Comparison of ENCODE assay signal across 1 cellular context in the genomic region with DNA sequence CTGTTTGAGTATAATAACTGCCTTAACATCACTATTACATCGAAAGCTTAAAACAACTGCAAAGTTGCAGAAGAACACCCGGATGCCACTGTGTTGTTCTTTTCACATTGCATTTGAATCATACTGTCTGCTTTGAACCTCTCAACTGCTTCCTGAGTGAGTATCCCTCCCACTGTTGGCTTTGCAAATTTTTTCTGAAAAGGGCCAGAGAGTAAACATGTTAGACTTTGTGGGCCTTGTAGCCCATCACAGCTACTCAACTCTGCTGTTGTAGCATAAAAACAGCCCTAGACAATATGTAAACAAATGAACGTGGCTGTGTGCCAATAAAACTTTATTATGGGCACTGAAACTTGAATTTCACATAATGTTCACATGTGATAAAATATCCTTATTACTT.
TF ChIP-seq lines count a peak whose summit lies in the region.

No MANE protein-coding gene starts in this region.

TF ChIP-seq in HepG2, 621 proteins besides CTCF, POLR2A, EP300 and RAD21 (continued from another document):
- TF ChIP-seq, protein P1, sequence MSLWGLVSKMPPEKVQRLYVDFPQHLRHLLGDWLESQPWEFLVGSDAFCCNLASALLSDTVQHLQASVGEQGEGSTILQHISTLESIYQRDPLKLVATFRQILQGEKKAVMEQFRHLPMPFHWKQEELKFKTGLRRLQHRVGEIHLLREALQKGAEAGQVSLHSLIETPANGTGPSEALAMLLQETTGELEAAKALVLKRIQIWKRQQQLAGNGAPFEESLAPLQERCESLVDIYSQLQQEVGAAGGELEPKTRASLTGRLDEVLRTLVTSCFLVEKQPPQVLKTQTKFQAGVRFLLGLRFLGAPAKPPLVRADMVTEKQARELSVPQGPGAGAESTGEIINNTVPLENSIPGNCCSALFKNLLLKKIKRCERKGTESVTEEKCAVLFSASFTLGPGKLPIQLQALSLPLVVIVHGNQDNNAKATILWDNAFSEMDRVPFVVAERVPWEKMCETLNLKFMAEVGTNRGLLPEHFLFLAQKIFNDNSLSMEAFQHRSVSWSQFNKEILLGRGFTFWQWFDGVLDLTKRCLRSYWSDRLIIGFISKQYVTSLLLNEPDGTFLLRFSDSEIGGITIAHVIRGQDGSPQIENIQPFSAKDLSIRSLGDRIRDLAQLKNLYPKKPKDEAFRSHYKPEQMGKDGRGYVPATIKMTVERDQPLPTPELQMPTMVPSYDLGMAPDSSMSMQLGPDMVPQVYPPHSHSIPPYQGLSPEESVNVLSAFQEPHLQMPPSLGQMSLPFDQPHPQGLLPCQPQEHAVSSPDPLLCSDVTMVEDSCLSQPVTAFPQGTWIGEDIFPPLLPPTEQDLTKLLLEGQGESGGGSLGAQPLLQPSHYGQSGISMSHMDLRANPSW (CRISPR knock-in tag; IDR thresholded peaks at IDR 0.05; ENCODE audit: borderline replicate concordance): no peak
- TF ChIP-seq ZNF326 (CRISPR knock-in tag; IDR thresholded peaks at IDR 0.05; ENCODE audit: borderline replicate concordance) (no peak), ZNF292 (CRISPR knock-in tag; IDR thresholded peaks at IDR 0.05; ENCODE audit: borderline replicate concordance, low read depth) (peak; percentile 38; the same call in 1 of the 2 replicates), ZNF616 (CRISPR knock-in tag; IDR thresholded peaks at IDR 0.05; ENCODE audit: low read depth) (no peak), ZSCAN21 (CRISPR knock-in tag; IDR thresholded peaks at IDR 0.05; ENCODE audit: borderline replicate concordance) (no peak), ELF1 (CRISPR knock-in tag; IDR thresholded peaks at IDR 0.05) (no peak), ZNF263 (CRISPR knock-in tag; IDR thresholded peaks at IDR 0.05) (no peak), ZNF577 (CRISPR knock-in tag; IDR thresholded peaks at IDR 0.05; ENCODE audit: borderline replicate concordance, low read depth) (no peak), ZFP82 (CRISPR knock-in tag; IDR thresholded peaks at IDR 0.05; ENCODE audit: borderline replicate concordance) (no peak), FOSL1 (CRISPR knock-in tag; IDR thresholded peaks at IDR 0.05; ENCODE audit: borderline replicate concordance) (no peak), SNAI1 (CRISPR knock-in tag; IDR thresholded peaks at IDR 0.05; ENCODE audit: borderline replicate concordance) (no peak), MAF1 (CRISPR knock-in tag; IDR thresholded peaks at IDR 0.05; ENCODE audit: borderline replicate concordance) (no peak), HNRNPH1 (optimal IDR thresholded peaks at IDR 0.05; ENCODE audit: low read depth, low read length) (no peak), NR2C2 (CRISPR knock-in tag; IDR thresholded peaks at IDR 0.05; ENCODE audit: borderline replicate concordance) (no peak), ZBTB7A (CRISPR knock-in tag; IDR thresholded peaks at IDR 0.05) (no peak), SALL1 (CRISPR knock-in tag; IDR thresholded peaks at IDR 0.05) (peak; percentile 59; the same call in 1 of the 2 replicates), ETV5 (CRISPR knock-in tag; IDR thresholded peaks at IDR 0.05; ENCODE audit: borderline replicate concordance) (peak; percentile 83; the same call in 1 of the 2 replicates), ZNF460 (CRISPR knock-in tag; IDR thresholded peaks at IDR 0.05; ENCODE audit: borderline replicate concordance) (no peak), NCOA2 (CRISPR knock-in tag; IDR thresholded peaks at IDR 0.05) (peak; percentile 37; the same call in 1 of the 2 replicates), CBFB (CRISPR knock-in tag; IDR thresholded peaks at IDR 0.05) (no peak)
- TF ChIP-seq, protein P2, sequence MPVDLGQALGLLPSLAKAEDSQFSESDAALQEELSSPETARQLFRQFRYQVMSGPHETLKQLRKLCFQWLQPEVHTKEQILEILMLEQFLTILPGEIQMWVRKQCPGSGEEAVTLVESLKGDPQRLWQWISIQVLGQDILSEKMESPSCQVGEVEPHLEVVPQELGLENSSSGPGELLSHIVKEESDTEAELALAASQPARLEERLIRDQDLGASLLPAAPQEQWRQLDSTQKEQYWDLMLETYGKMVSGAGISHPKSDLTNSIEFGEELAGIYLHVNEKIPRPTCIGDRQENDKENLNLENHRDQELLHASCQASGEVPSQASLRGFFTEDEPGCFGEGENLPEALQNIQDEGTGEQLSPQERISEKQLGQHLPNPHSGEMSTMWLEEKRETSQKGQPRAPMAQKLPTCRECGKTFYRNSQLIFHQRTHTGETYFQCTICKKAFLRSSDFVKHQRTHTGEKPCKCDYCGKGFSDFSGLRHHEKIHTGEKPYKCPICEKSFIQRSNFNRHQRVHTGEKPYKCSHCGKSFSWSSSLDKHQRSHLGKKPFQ (CRISPR knock-in tag; IDR thresholded peaks at IDR 0.05; ENCODE audit: insufficient replicate concordance): no peak
- TF ChIP-seq, protein P3, sequence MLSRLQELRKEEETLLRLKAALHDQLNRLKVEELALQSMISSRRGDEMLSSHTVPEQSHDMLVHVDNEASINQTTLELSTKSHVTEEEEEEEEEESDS (CRISPR knock-in tag; IDR thresholded peaks at IDR 0.05; ENCODE audit: borderline replicate concordance): no peak
- TF ChIP-seq, protein P4, sequence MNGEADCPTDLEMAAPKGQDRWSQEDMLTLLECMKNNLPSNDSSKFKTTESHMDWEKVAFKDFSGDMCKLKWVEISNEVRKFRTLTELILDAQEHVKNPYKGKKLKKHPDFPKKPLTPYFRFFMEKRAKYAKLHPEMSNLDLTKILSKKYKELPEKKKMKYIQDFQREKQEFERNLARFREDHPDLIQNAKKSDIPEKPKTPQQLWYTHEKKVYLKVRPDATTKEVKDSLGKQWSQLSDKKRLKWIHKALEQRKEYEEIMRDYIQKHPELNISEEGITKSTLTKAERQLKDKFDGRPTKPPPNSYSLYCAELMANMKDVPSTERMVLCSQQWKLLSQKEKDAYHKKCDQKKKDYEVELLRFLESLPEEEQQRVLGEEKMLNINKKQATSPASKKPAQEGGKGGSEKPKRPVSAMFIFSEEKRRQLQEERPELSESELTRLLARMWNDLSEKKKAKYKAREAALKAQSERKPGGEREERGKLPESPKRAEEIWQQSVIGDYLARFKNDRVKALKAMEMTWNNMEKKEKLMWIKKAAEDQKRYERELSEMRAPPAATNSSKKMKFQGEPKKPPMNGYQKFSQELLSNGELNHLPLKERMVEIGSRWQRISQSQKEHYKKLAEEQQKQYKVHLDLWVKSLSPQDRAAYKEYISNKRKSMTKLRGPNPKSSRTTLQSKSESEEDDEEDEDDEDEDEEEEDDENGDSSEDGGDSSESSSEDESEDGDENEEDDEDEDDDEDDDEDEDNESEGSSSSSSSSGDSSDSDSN (CRISPR knock-in tag; IDR thresholded peaks at IDR 0.05): no peak
- TF ChIP-seq, protein P5, sequence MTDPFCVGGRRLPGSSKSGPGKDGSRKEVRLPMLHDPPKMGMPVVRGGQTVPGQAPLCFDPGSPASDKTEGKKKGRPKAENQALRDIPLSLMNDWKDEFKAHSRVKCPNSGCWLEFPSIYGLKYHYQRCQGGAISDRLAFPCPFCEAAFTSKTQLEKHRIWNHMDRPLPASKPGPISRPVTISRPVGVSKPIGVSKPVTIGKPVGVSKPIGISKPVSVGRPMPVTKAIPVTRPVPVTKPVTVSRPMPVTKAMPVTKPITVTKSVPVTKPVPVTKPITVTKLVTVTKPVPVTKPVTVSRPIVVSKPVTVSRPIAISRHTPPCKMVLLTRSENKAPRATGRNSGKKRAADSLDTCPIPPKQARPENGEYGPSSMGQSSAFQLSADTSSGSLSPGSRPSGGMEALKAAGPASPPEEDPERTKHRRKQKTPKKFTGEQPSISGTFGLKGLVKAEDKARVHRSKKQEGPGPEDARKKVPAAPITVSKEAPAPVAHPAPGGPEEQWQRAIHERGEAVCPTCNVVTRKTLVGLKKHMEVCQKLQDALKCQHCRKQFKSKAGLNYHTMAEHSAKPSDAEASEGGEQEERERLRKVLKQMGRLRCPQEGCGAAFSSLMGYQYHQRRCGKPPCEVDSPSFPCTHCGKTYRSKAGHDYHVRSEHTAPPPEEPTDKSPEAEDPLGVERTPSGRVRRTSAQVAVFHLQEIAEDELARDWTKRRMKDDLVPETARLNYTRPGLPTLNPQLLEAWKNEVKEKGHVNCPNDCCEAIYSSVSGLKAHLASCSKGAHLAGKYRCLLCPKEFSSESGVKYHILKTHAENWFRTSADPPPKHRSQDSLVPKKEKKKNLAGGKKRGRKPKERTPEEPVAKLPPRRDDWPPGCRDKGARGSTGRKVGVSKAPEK (CRISPR knock-in tag; IDR thresholded peaks at IDR 0.05; ENCODE audit: borderline replicate concordance): no peak
- TF ChIP-seq, protein P6, sequence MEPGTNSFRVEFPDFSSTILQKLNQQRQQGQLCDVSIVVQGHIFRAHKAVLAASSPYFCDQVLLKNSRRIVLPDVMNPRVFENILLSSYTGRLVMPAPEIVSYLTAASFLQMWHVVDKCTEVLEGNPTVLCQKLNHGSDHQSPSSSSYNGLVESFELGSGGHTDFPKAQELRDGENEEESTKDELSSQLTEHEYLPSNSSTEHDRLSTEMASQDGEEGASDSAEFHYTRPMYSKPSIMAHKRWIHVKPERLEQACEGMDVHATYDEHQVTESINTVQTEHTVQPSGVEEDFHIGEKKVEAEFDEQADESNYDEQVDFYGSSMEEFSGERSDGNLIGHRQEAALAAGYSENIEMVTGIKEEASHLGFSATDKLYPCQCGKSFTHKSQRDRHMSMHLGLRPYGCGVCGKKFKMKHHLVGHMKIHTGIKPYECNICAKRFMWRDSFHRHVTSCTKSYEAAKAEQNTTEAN (CRISPR knock-in tag; conservative IDR thresholded peaks at IDR 0.05): 0 out of 2 replicates have a peak, but pooled peaks have one; percentile 45
- TF ChIP-seq, protein P7, sequence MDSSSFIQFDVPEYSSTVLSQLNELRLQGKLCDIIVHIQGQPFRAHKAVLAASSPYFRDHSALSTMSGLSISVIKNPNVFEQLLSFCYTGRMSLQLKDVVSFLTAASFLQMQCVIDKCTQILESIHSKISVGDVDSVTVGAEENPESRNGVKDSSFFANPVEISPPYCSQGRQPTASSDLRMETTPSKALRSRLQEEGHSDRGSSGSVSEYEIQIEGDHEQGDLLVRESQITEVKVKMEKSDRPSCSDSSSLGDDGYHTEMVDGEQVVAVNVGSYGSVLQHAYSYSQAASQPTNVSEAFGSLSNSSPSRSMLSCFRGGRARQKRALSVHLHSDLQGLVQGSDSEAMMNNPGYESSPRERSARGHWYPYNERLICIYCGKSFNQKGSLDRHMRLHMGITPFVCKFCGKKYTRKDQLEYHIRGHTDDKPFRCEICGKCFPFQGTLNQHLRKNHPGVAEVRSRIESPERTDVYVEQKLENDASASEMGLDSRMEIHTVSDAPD (CRISPR knock-in tag; IDR thresholded peaks at IDR 0.05): no peak
